8 cellular contexts compared by ENCODE assay signal in genomic region chr1:61743432-61743705, GRCh38. TPM values are rescaled to one million over a fixed set of nuclear protein-coding genes. Genes with fewer than 3 reads are reported as not detected.
DNase-seq lines count a peak whose midpoint lies in the region; ATAC-seq and TF ChIP-seq lines count a peak whose summit lies in the region.

No MANE protein-coding gene starts in this region.

- peaks cover 20% of the 10 kb centered on the region for H3K4me1 ChIP-seq in foreskin keratinocyte

- BruUV-seq in Calu3 (replicated peaks; lab: Mats Ljungman, UMichigan) = no TSS peak

- H3K27me3 ChIP-seq in foreskin keratinocyte = no peaks in the 10 kb centered on the region

- H3K4me3 Mint-ChIP-seq in Calu3 (ENCODE audit: low read depth, unreplicated experiment) = peak overlapping the region; percentile 88
- peak overlapping the region; percentile 77 for H3K4me3 Mint-ChIP-seq in WTC11

- POLR2A ChIA-PET in WTC11 (lab: Charles Lee) = interaction anchor here (0.8 kb wide), 1 partner anchor 17 kb away, joined by 3 read pairs; no protein-coding TSS in a partner anchor

- H3K4me3 ChIP-seq in retinal pigment epithelial cell (ENCODE audit: low read length) = peak overlapping the region; percentile 72

- H3K27ac Mint-ChIP-seq in Calu3 (ENCODE audit: unreplicated experiment) = peak overlapping the region; percentile 37
- peak overlapping the region; percentile 61; the same call in 1 of the 2 replicates for H3K27ac Mint-ChIP-seq in WTC11

- H3K9me3 Mint-ChIP-seq in Calu3 (ENCODE audit: low read depth, unreplicated experiment) (no peaks in the 10 kb centered on the region), WTC11 (no peaks in the 10 kb centered on the region)

- H3K36me3 Mint-ChIP-seq in Calu3 (ENCODE audit: insufficient read depth, unreplicated experiment) = peaks cover 44% of the 10 kb centered on the region
- H3K36me3 Mint-ChIP-seq in WTC11 = no peaks in the 10 kb centered on the region

- DNase-seq in Calu3 = no peak
- DNase-seq in WTC11 (ENCODE audit: low spot score) = no peak
- no peak for DNase-seq in foreskin keratinocyte
- no peak for DNase-seq in retinal pigment epithelial cell (ENCODE audit: low read depth)
- no peak for DNase-seq in GM19240 (ENCODE audit: insufficient read length, low spot score)
- DNase-seq in activated effector memory CD4-positive, alpha-beta T cell treated with anti-CD3 and anti-CD28 coated beads, Interleukin-2, amount 50 U/mL, for 16 hours = no peak
- no peak for DNase-seq in SIG-M5 treated with dmso at 0.1 percent for 504 hours (lab: John Stamatoyannopoulos, UW; ENCODE audit: unreplicated experiment)

- CTCF ChIA-PET in Calu3 (lab: Charles Lee) (no interaction called here), WTC11 (lab: Charles Lee) (no interaction called here)

- H3K27ac ChIP-seq in foreskin keratinocyte = peak overlapping the region; percentile 91

- no peak for TF ChIP-seq CTCF in Calu3 (IDR thresholded peaks at IDR 0.05; ENCODE audit: unreplicated experiment)
- TF ChIP-seq CTCF in WTC11 (IDR thresholded peaks at IDR 0.05) = no peak
- TF ChIP-seq CTCF in foreskin keratinocyte (conservative IDR thresholded peaks at IDR 0.05) = no peak
- no peak for TF ChIP-seq CTCF in retinal pigment epithelial cell (conservative IDR thresholded peaks at IDR 0.05; ENCODE audit: low read depth, low read length)

- intact Hi-C loops in Calu3 (cut with micrococcal nuclease; ENCODE audit: unreplicated experiment) = loop anchor here (2.0 kb wide), 1 partner anchor 19 kb away; the partner anchor contains the start of gene TM2D1

- peaks cover 53% of the 10 kb centered on the region for H3K4me1 Mint-ChIP-seq in Calu3 (ENCODE audit: low read depth, unreplicated experiment)
- H3K4me1 Mint-ChIP-seq in WTC11 = peaks cover 38% of the 10 kb centered on the region

- no peaks in the 10 kb centered on the region for H3K27me3 Mint-ChIP-seq in Calu3 (ENCODE audit: unreplicated experiment)
- H3K27me3 Mint-ChIP-seq in WTC11 (ENCODE audit: low read depth) = no peaks in the 10 kb centered on the region

- no peak for ATAC-seq in WTC11
- ATAC-seq in foreskin keratinocyte = no peak
- no peak for ATAC-seq in GM21619 (IDR thresholded peaks at IDR 0.05; ENCODE audit: unreplicated experiment)

TF ChIP-seq in WTC11, 78 proteins besides CTCF, POLR2A, EP300 and RAD21:
- TF ChIP-seq ZNF121 (CRISPR knock-in tag; IDR thresholded peaks at IDR 0.05) = no peak
- no peak for TF ChIP-seq RELA (CRISPR knock-in tag; IDR thresholded peaks at IDR 0.05; ENCODE audit: borderline replicate concordance)
- no peak for TF ChIP-seq OVOL2 (CRISPR knock-in tag; IDR thresholded peaks at IDR 0.05; ENCODE audit: borderline replicate concordance)
- TF ChIP-seq GTF2I (CRISPR knock-in tag; conservative IDR thresholded peaks at IDR 0.05) = no peak
- TF ChIP-seq ZNF219 (CRISPR knock-in tag; IDR thresholded peaks at IDR 0.05; ENCODE audit: borderline replicate concordance) = no peak
- TF ChIP-seq, protein P1, sequence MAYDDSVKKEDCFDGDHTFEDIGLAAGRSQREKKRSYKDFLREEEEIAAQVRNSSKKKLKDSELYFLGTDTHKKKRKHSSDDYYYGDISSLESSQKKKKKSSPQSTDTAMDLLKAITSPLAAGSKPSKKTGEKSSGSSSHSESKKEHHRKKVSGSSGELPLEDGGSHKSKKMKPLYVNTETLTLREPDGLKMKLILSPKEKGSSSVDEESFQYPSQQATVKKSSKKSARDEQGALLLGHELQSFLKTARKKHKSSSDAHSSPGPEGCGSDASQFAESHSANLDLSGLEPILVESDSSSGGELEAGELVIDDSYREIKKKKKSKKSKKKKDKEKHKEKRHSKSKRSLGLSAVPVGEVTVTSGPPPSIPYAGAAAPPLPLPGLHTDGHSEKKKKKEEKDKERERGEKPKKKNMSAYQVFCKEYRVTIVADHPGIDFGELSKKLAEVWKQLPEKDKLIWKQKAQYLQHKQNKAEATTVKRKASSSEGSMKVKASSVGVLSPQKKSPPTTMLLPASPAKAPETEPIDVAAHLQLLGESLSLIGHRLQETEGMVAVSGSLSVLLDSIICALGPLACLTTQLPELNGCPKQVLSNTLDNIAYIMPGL (CRISPR knock-in tag; IDR thresholded peaks at IDR 0.05) = no peak
- no peak for TF ChIP-seq ERG (CRISPR knock-in tag; IDR thresholded peaks at IDR 0.05)
- TF ChIP-seq MXD4 (CRISPR knock-in tag; IDR thresholded peaks at IDR 0.05; ENCODE audit: borderline replicate concordance) = no peak
- TF ChIP-seq NR1H2 (CRISPR knock-in tag; IDR thresholded peaks at IDR 0.05) = no peak
- no peak for TF ChIP-seq NFYB (CRISPR knock-in tag; conservative IDR thresholded peaks at IDR 0.05; ENCODE audit: low read depth)
- TF ChIP-seq FOXP4 (CRISPR knock-in tag; IDR thresholded peaks at IDR 0.05) = no peak
- no peak for TF ChIP-seq SMAD3 (CRISPR knock-in tag; IDR thresholded peaks at IDR 0.05; ENCODE audit: borderline replicate concordance)
- TF ChIP-seq CBFB (CRISPR knock-in tag; IDR thresholded peaks at IDR 0.05; ENCODE audit: low read depth) = no peak
- TF ChIP-seq ZNF425 (CRISPR knock-in tag; conservative IDR thresholded peaks at IDR 0.05) = no peak

RNA-seq across cellular contexts. Expression of gene PATJ, which starts 1.1 kb away (rescaled TPM):
- total RNA-seq in Calu3 (2022) (58.4 and 72.2 TPM in 2 replicates), WTC11 (2021) (52.4 to 57.9 TPM (median 56.8 TPM) in 3 replicates), foreskin keratinocyte (39.1 and 44.5 TPM in 2 replicates)
- polyA plus RNA-seq in foreskin keratinocyte = 10.6 and 12.5 TPM in 2 replicates

RNA-seq across cellular contexts. Expression of gene TM2D1, which starts 18.4 kb away (rescaled TPM):
- total RNA-seq in Calu3 (2022) (38.7 and 45.8 TPM in 2 replicates), WTC11 (2021) (21.6 to 24.3 TPM (median 23.8 TPM) in 3 replicates), foreskin keratinocyte (43.5 and 46.0 TPM in 2 replicates)
- polyA plus RNA-seq in foreskin keratinocyte = 39.6 and 41.0 TPM in 2 replicates
